Comparison of ENCODE assay signal across 11 cellular contexts in genomic region chr20:36373089-36373488, GRCh38.
"Had no signal": no experiment of that assay in that cellular context is flagged by ENCODE, and none has a peak within 500 bp of the region (broad histone marks: within the 10 kb centered on the region; RNA-seq: fewer than 3 reads in every experiment).

No MANE protein-coding gene starts in this region.

- H3K36me3 ChIP-seq: HAP-1 had no signal

- ATAC-seq: GM23338, HCT116 had no signal

- DNase-seq: GM23248, GOT3, H7, H9, HCEC 1CT, HFFc6 had no signal

- H3K4me3 ChIP-seq: GM23248, GM23338, HAP-1 had no signal

- FAIRE-seq: H1, H54 had no signal

- H2AFZ ChIP-seq: GM23248, GM23338 had no signal

- H3K4me1 ChIP-seq: HAP-1 had no signal

- H3K27ac ChIP-seq: GM23248 had no signal

- H3K9me3 ChIP-seq: HAP-1 had no signal

- H3K4me2 ChIP-seq: GM23338 had no signal

- H3K9ac ChIP-seq: GM23248 had no signal
